8 cellular contexts compared by ENCODE assay signal in genomic region chr17:18040287-18040858, GRCh38. TPM values are rescaled to one million over a fixed set of nuclear protein-coding genes. Genes with fewer than 3 reads are reported as not detected.
DNase-seq lines count a peak whose midpoint lies in the region; ATAC-seq and TF ChIP-seq lines count a peak whose summit lies in the region.

No MANE protein-coding gene starts in this region.

- WGBS in iPS DF 6.9 (ENCODE audit: insufficient coverage, insufficient read length), result no CpG with 5 or more reads among the region's 6 CpGs

- H3K4me3 Mint-ChIP-seq in activated CD4-positive, alpha-beta memory T cell treated with anti-CD3 and anti-CD28 coated beads, Interleukin-2, amount 10 ng/mL, durations not matched to agents 7 days and 5 days, result peak overlapping the region; percentile 83
- peak overlapping the region; percentile 88 for H3K4me3 Mint-ChIP-seq in stimulated activated effector memory CD8-positive, alpha-beta T cell treated with anti-CD3 and anti-CD28 coated beads, Interleukin-12 subunit alpha, Interleukin-12 subunit beta, amount 100 ng/mL, for 72 hours

- peaks cover 47% of the 10 kb centered on the region for H3K4me1 Mint-ChIP-seq in activated CD4-positive, alpha-beta memory T cell treated with anti-CD3 and anti-CD28 coated beads, Interleukin-2, amount 10 ng/mL, durations not matched to agents 7 days and 5 days
- H3K4me1 Mint-ChIP-seq in stimulated activated effector memory CD8-positive, alpha-beta T cell treated with anti-CD3 and anti-CD28 coated beads, Interleukin-12 subunit alpha, Interleukin-12 subunit beta, amount 100 ng/mL, for 72 hours, result peaks cover 55% of the 10 kb centered on the region

- TF ChIP-seq CTCF in HFF-Myc (IDR thresholded peaks at IDR 0.05; ENCODE audit: low read depth, low read length, missing control alignments), result no peak

- H3K27ac ChIP-seq in iPS DF 6.9 (ENCODE audit: low read length), result no peak overlapping the region

- no peaks in the 10 kb centered on the region for H3K9me3 ChIP-seq in iPS DF 6.9 (ENCODE audit: control insufficient read depth, insufficient read depth, low read length)

- no peaks in the 10 kb centered on the region for H3K9me3 Mint-ChIP-seq in activated CD4-positive, alpha-beta memory T cell treated with anti-CD3 and anti-CD28 coated beads, Interleukin-2, amount 10 ng/mL, durations not matched to agents 7 days and 5 days
- H3K9me3 Mint-ChIP-seq in stimulated activated effector memory CD8-positive, alpha-beta T cell treated with anti-CD3 and anti-CD28 coated beads, Interleukin-12 subunit alpha, Interleukin-12 subunit beta, amount 100 ng/mL, for 72 hours, result no peaks in the 10 kb centered on the region

- no peak for ATAC-seq in stimulated activated effector memory CD8-positive, alpha-beta T cell treated with anti-CD3 and anti-CD28 coated beads, Interleukin-12 subunit alpha, Interleukin-12 subunit beta, amount 100 ng/mL, for 72 hours
- no peak for ATAC-seq in GM18868 (IDR thresholded peaks at IDR 0.05; ENCODE audit: unreplicated experiment)

- peaks cover 12% of the 10 kb centered on the region for H3K36me3 Mint-ChIP-seq in activated CD4-positive, alpha-beta memory T cell treated with anti-CD3 and anti-CD28 coated beads, Interleukin-2, amount 10 ng/mL, durations not matched to agents 7 days and 5 days (ENCODE audit: low read depth)
- H3K36me3 Mint-ChIP-seq in stimulated activated effector memory CD8-positive, alpha-beta T cell treated with anti-CD3 and anti-CD28 coated beads, Interleukin-12 subunit alpha, Interleukin-12 subunit beta, amount 100 ng/mL, for 72 hours, result peaks cover 24% of the 10 kb centered on the region

- H3K4me1 ChIP-seq in iPS DF 6.9 (ENCODE audit: control insufficient read depth, insufficient read depth, low read length), result peaks cover 2% of the 10 kb centered on the region; the same call in 1 of the 2 replicates

- H3K27me3 ChIP-seq in iPS DF 6.9 (ENCODE audit: control insufficient read depth, insufficient read depth, low read length), result no peaks in the 10 kb centered on the region

- no peaks in the 10 kb centered on the region; the same call in 1 of the 2 replicates for H3K36me3 ChIP-seq in iPS DF 6.9 (ENCODE audit: control insufficient read depth, insufficient read depth, low read length)

- H3K27ac Mint-ChIP-seq in activated CD4-positive, alpha-beta memory T cell treated with anti-CD3 and anti-CD28 coated beads, Interleukin-2, amount 10 ng/mL, durations not matched to agents 7 days and 5 days, result peak overlapping the region; percentile 70
- H3K27ac Mint-ChIP-seq in stimulated activated effector memory CD8-positive, alpha-beta T cell treated with anti-CD3 and anti-CD28 coated beads, Interleukin-12 subunit alpha, Interleukin-12 subunit beta, amount 100 ng/mL, for 72 hours, result peak overlapping the region; percentile 90

- DNase-seq in HFF-Myc (ENCODE audit: extremely low read depth, low read depth) (no peak), iPS DF 6.9 (ENCODE audit: low read depth, low spot score) (no peak), HT-29 (ENCODE audit: low spot score) (no peak), NCI-H69 (lab: John Stamatoyannopoulos, UW) (no peak), RPMI8226 (no peak)
- no peak for DNase-seq in activated CD4-positive, alpha-beta memory T cell treated with anti-CD3 and anti-CD28 coated beads, Interleukin-2, amount 10 ng/mL, durations not matched to agents 7 days and 5 days
- peak in 1 of 2 donors; percentile 56 for DNase-seq in stimulated activated effector memory CD8-positive, alpha-beta T cell treated with anti-CD3 and anti-CD28 coated beads, Interleukin-12 subunit alpha, Interleukin-12 subunit beta, amount 100 ng/mL, for 72 hours (ENCODE audit: low spot score in 2 of 2)

- POLR2A ChIA-PET in activated CD4-positive, alpha-beta memory T cell treated with anti-CD3 and anti-CD28 coated beads, Interleukin-2, amount 10 ng/mL, durations not matched to agents 7 days and 5 days (lab: Charles Lee), result no interaction called here

- H3K27me3 Mint-ChIP-seq in activated CD4-positive, alpha-beta memory T cell treated with anti-CD3 and anti-CD28 coated beads, Interleukin-2, amount 10 ng/mL, durations not matched to agents 7 days and 5 days, result no peaks in the 10 kb centered on the region

- H3K4me3 ChIP-seq in HFF-Myc (replicated peaks; ENCODE audit: low read depth, low read length) (peak overlapping the region; percentile 83), iPS DF 6.9 (ENCODE audit: low read length) (peak overlapping the region; percentile 85; the same call in 1 of the 2 replicates)

- CTCF ChIA-PET in activated CD4-positive, alpha-beta memory T cell treated with anti-CD3 and anti-CD28 coated beads, Interleukin-2, amount 10 ng/mL, durations not matched to agents 7 days and 5 days (lab: Charles Lee), result no interaction called here

RNA-seq across cellular contexts. Expression of gene GID4, which starts 1.2 kb away (rescaled TPM):
- 10 to 100 TPM in 1 of 2 experiments, 1 to 10 TPM in 1; 9.3 to 10.2 TPM for total RNA-seq in activated CD4-positive, alpha-beta memory T cell treated with anti-CD3 and anti-CD28 coated beads, Interleukin-2, amount 10 ng/mL, durations not matched to agents 7 days and 5 days
- 1.5 and 3.3 TPM in 2 replicates for total RNA-seq in HT-29 (2014; rRNA removed; shearing (Covaris generic))

RNA-seq across cellular contexts. Expression of gene ATPAF2, which starts 1.4 kb away (rescaled TPM):
- total RNA-seq in activated CD4-positive, alpha-beta memory T cell treated with anti-CD3 and anti-CD28 coated beads, Interleukin-2, amount 10 ng/mL, durations not matched to agents 7 days and 5 days, result 10 to 100 TPM; 22.1 to 22.3 TPM
- total RNA-seq in HT-29 (2014; rRNA removed; shearing (Covaris generic)), result 14.8 and 25.5 TPM in 2 replicates

RNA-seq across cellular contexts. Expression of gene DRG2, which starts 47.4 kb away (rescaled TPM):
- total RNA-seq in activated CD4-positive, alpha-beta memory T cell treated with anti-CD3 and anti-CD28 coated beads, Interleukin-2, amount 10 ng/mL, durations not matched to agents 7 days and 5 days, result 10 to 100 TPM; 46.3 to 46.5 TPM
- total RNA-seq in HT-29 (2014; rRNA removed; shearing (Covaris generic)), result 43.7 and 46.0 TPM in 2 replicates
